29 cellular contexts compared by ENCODE assay signal in the genomic region with DNA sequence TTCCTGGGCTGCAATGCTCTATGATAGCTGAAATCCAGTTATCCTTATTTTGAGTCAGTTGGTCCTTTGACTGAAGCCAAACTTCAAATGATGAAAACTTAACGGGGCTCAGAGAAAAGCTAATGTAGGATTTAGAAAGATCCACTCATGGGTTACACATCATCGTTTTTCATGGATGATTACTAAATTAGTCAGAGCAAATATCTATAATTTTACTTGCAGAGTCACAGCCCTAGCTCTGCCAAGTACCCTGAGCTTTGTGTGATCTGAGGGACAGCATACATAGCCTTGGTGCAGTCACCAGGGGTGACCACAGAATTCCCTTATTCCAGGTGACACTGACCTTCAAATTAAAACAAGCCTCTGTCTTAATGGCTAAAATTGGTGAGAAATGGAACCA. TPM values are rescaled to one million over a fixed set of nuclear protein-coding genes. Genes with fewer than 3 reads are reported as not detected.
A peak's percentile ranks its signal among the peaks of the same experiment; 100 is the strongest.
DNase-seq lines count a peak whose midpoint lies in the region; ATAC-seq, FAIRE-seq and TF ChIP-seq lines count a peak whose summit lies in the region.
"Had no signal": no experiment of that assay in that cellular context is flagged by ENCODE, and none has a peak within 500 bp of the region (broad histone marks: within the 10 kb centered on the region; RNA-seq: fewer than 3 reads in every experiment).

No MANE protein-coding gene starts in this region.

- peaks cover 6% of the 10 kb centered on the region for H3K36me3 Mint-ChIP-seq in osteocyte (ENCODE audit: unreplicated experiment)
- H3K36me3 Mint-ChIP-seq: activated naive CD8-positive, alpha-beta T cell treated with anti-CD3 and anti-CD28 coated beads for 36 hours; immature natural killer cell; stimulated activated naive B cell treated with anti-CD40 and anti-IgM and Interleukin-4, amounts not matched to agents 10 μg/mL and 1 μg/mL and 100 μg/mL, for 72 hours had no signal

- intact Hi-C loops in dorsolateral prefrontal cortex (cut with DNase I): loop anchor here in 1 of 2 donors (5.0 to 10.0 kb wide), 2 partner anchors 393 to 766 kb away; a partner anchor contains a TSS

- no peak for FAIRE-seq in GM12892 (lab: Jason Lieb, UNC)
- FAIRE-seq: frontal cortex had no signal

- no peak overlapping the region for H3K4me3 Mint-ChIP-seq in osteocyte (ENCODE audit: unreplicated experiment)
- H3K4me3 Mint-ChIP-seq: activated naive CD8-positive, alpha-beta T cell treated with anti-CD3 and anti-CD28 coated beads for 36 hours; GM23338; immature natural killer cell; stimulated activated naive B cell treated with anti-CD40 and anti-IgM and Interleukin-4, amounts not matched to agents 10 μg/mL and 1 μg/mL and 100 μg/mL, for 72 hours had no signal

- DNase-seq in HCEC 1CT (peak; percentile 51), RWPE2 (ENCODE audit: low spot score) (no peak), dorsolateral prefrontal cortex (no peak), osteocyte (ENCODE audit: extremely low spot score, unreplicated experiment) (no peak), GM12892 (ENCODE audit: insufficient read length) (no peak)
- no peak for DNase-seq in effector CD8-positive, alpha-beta T cell (lab: John Stamatoyannopoulos, UW)
- DNase-seq: activated CD8-positive, alpha-beta memory T cell treated with anti-CD3 and anti-CD28 coated beads for 24 hours; activated effector memory CD4-positive, alpha-beta T cell treated with Interleukin-2 at 50 U/mL for 16 hours; activated naive CD8-positive, alpha-beta T cell treated with anti-CD3 and anti-CD28 coated beads for 36 hours; cerebellar nuclear complex; COR-L47; DMS79 treated with DMSO at 0.1 percent for 48 hours; immature natural killer cell; NCI-H1105; NCI-H526; stimulated activated naive B cell treated with anti-CD40 and anti-IgM and Interleukin-4, amounts not matched to agents 10 μg/mL and 1 μg/mL and 100 μg/mL, for 72 hours had no signal

- peaks cover under 1% of the 10 kb centered on the region for H3K9me3 Mint-ChIP-seq in osteocyte (ENCODE audit: unreplicated experiment)

- peaks cover 18% of the 10 kb centered on the region for H3K4me1 Mint-ChIP-seq in osteocyte (ENCODE audit: unreplicated experiment)
- H3K4me1 Mint-ChIP-seq: activated naive CD8-positive, alpha-beta T cell treated with anti-CD3 and anti-CD28 coated beads for 36 hours; GM23338; immature natural killer cell; stimulated activated naive B cell treated with anti-CD40 and anti-IgM and Interleukin-4, amounts not matched to agents 10 μg/mL and 1 μg/mL and 100 μg/mL, for 72 hours had no signal

- no peak overlapping the region for H3K4me3 ChIP-seq in RWPE2 (ENCODE audit: severe bottlenecking)
- no peak overlapping the region for H3K4me3 ChIP-seq in dorsolateral prefrontal cortex
- H3K4me3 ChIP-seq: BLaER1 treated with 17β-estradiol and CSF1 and Interleukin-3, amounts not matched to agents 10 nM and 100 nM; GM23338; hepatocyte; suprapubic skin had no signal

- no peak for TF ChIP-seq POLR2A in GM12892 (IDR thresholded peaks at IDR 0.05; ENCODE audit: low read depth, low read length)

- no peak for TF ChIP-seq CTCF in RWPE2 (IDR thresholded peaks at IDR 0.05; ENCODE audit: poor library complexity, severe bottlenecking)
- TF ChIP-seq CTCF in dorsolateral prefrontal cortex (IDR thresholded peaks at IDR 0.05 in 54 of 56, conservative IDR thresholded peaks at IDR 0.05 in 2 of 56; ENCODE audit: low read depth in 1 of 56, partially characterized antibody in 56 of 56): no peak
- TF ChIP-seq CTCF in osteocyte (IDR thresholded peaks at IDR 0.05): no peak

- no peaks in the 10 kb centered on the region for H3K27me3 Mint-ChIP-seq in osteocyte (ENCODE audit: unreplicated experiment)
- H3K27me3 Mint-ChIP-seq: activated naive CD8-positive, alpha-beta T cell treated with anti-CD3 and anti-CD28 coated beads for 36 hours; progenitor cell of endocrine pancreas had no signal

- H3K27ac ChIP-seq in RWPE2 (ENCODE audit: poor library complexity, severe bottlenecking) (no peak overlapping the region), dorsolateral prefrontal cortex (peak overlapping the region in 39 of 59 donors; percentile 1 to 75 (median 58))
- H3K27ac ChIP-seq: epithelial cell of prostate, hepatocyte, suprapubic skin had no signal

- peak; percentile 80 for ATAC-seq in RWPE2 (ENCODE audit: low read depth)
- ATAC-seq in HG02571 (IDR thresholded peaks at IDR 0.05; ENCODE audit: unreplicated experiment): no peak
- ATAC-seq in HG02938 (IDR thresholded peaks at IDR 0.05; ENCODE audit: unreplicated experiment): no peak
- ATAC-seq: GM23338; sciatic nerve; stimulated activated naive B cell treated with anti-CD40 and anti-IgM and Interleukin-4, amounts not matched to agents 10 μg/mL and 1 μg/mL and 100 μg/mL, for 72 hours had no signal

- no peaks in the 10 kb centered on the region for H3K27me3 ChIP-seq in RWPE2 (ENCODE audit: insufficient read depth, poor library complexity, severe bottlenecking)
- H3K27me3 ChIP-seq in dorsolateral prefrontal cortex: no peaks in the 10 kb centered on the region
- H3K27me3 ChIP-seq: BLaER1 treated with 17β-estradiol and CSF1 and Interleukin-3, amounts not matched to agents 10 nM and 100 nM; hepatocyte; suprapubic skin had no signal

- H3K27ac Mint-ChIP-seq in osteocyte (ENCODE audit: unreplicated experiment): peak overlapping the region; percentile 10
- H3K27ac Mint-ChIP-seq: activated naive CD8-positive, alpha-beta T cell treated with anti-CD3 and anti-CD28 coated beads for 36 hours; GM23338; immature natural killer cell; progenitor cell of endocrine pancreas; stimulated activated naive B cell treated with anti-CD40 and anti-IgM and Interleukin-4, amounts not matched to agents 10 μg/mL and 1 μg/mL and 100 μg/mL, for 72 hours had no signal

- H3K36me3 ChIP-seq in RWPE2 (ENCODE audit: low read depth): no peaks in the 10 kb centered on the region
- H3K36me3 ChIP-seq: BLaER1 treated with 17β-estradiol and CSF1 and Interleukin-3, amounts not matched to agents 10 nM and 100 nM; suprapubic skin had no signal

- no peaks in the 10 kb centered on the region for H3K9me3 ChIP-seq in RWPE2 (ENCODE audit: severe bottlenecking)
- H3K9me3 ChIP-seq: suprapubic skin had no signal

- peaks cover 8% of the 10 kb centered on the region for H3K4me1 ChIP-seq in RWPE2 (ENCODE audit: insufficient read depth, poor library complexity, severe bottlenecking)
- H3K4me1 ChIP-seq: suprapubic skin had no signal

RNA-seq across cellular contexts. Expression of a gene that starts 27.2 kb away (rescaled TPM):
- total RNA-seq in dorsolateral prefrontal cortex (1 to 10 TPM in 7 of 120 experiments, under 1 TPM in 52, not detected in 61; 0.13 to 2.2 (median 0.39) TPM), osteocyte (not detected in 2 replicates)
- not detected for polyA plus RNA-seq in GM12892 (2012; ENCODE audit: missing spikeins)
- total RNA-seq: activated naive CD8-positive, alpha-beta T cell treated with anti-CD3 and anti-CD28 coated beads for 36 hours; GM23338; progenitor cell of endocrine pancreas; T-helper 2 cell treated with Interferon-gamma antibody and Interleukin-4, amounts not matched to agents 100 ng/mL and 5 ng/mL, for 36 hours; ureter had no signal
- polyA plus RNA-seq: GM23338, hepatocyte, immature natural killer cell, neural cell had no signal
